ENCODE assay signal across 11 cellular contexts in genomic region chr4:20299515-20299914, GRCh38. TPM values are rescaled to one million over a fixed set of nuclear protein-coding genes. Genes with fewer than 3 reads are reported as not detected.
DNase-seq lines count a peak whose midpoint lies in the region; ATAC-seq and TF ChIP-seq lines count a peak whose summit lies in the region.
"Had no signal": no experiment of that assay in that cellular context is flagged by ENCODE, and none has a peak within 500 bp of the region (broad histone marks: within the 10 kb centered on the region; RNA-seq: fewer than 3 reads in every experiment).

No MANE protein-coding gene starts in this region.

- no peak overlapping the region for H3K18ac ChIP-seq in mesendoderm (ENCODE audit: low read length)

- no peak overlapping the region for H2BK120ac ChIP-seq in mesendoderm (ENCODE audit: low read depth, low read length)

- peak; percentile 27 for DNase-seq in DMS53 treated with DMSO at 0.1 percent for 48 hours (lab: John Stamatoyannopoulos, UW; ENCODE audit: unreplicated experiment)
- peak; percentile 15 for DNase-seq in MM.1S
- DNase-seq in cardiac fibroblast (ENCODE audit: low read depth in 2 of 2): peak; percentile 71 to 84
- peak; percentile 38 for DNase-seq in mesendoderm
- no peak for DNase-seq in stimulated activated CD4-positive, alpha-beta T cell treated with anti-CD3 and anti-CD28 coated beads, Interleukin-4, amount 100 ng/mL, for 4 hours
- no peak for DNase-seq in glomerular visceral epithelial cell (ENCODE audit: extremely low spot score)
- DNase-seq in OCI-M2 (lab: John Stamatoyannopoulos, UW; ENCODE audit: unreplicated experiment): no peak
- DNase-seq: stimulated activated naive CD4-positive, alpha-beta T cell had no signal

- H3K79me1 ChIP-seq in mesendoderm (ENCODE audit: low read length): no peaks in the 10 kb centered on the region

- H3K4me1 ChIP-seq in MM.1S (ENCODE audit: low read length) (no peaks in the 10 kb centered on the region), mesendoderm (ENCODE audit: control insufficient read depth, low read depth, low read length) (no peaks in the 10 kb centered on the region)
- H3K4me1 ChIP-seq: parathyroid adenoma had no signal

- H2AFZ ChIP-seq in MM.1S (ENCODE audit: low read length): no peak overlapping the region
- H2AFZ ChIP-seq: parathyroid adenoma had no signal

- ATAC-seq in HG02840 (IDR thresholded peaks at IDR 0.05; ENCODE audit: low FRiP score, unreplicated experiment): no peak

- no peaks in the 10 kb centered on the region for H3K36me3 ChIP-seq in MM.1S (replicated peaks; ENCODE audit: insufficient read depth, low read length)
- no peaks in the 10 kb centered on the region for H3K36me3 ChIP-seq in mesendoderm (ENCODE audit: control insufficient read depth, insufficient read depth, low read length)

- no peak overlapping the region for H3K56ac ChIP-seq in mesendoderm (ENCODE audit: low read length)

- no peak overlapping the region for H4K8ac ChIP-seq in mesendoderm (ENCODE audit: low read depth, low read length)

- no peaks in the 10 kb centered on the region for H3F3A ChIP-seq in MM.1S (ENCODE audit: insufficient read depth, low read length)

- H3K4me3 ChIP-seq in MM.1S (ENCODE audit: low read length) (no peak overlapping the region), cardiac fibroblast (replicated peaks in 1 of 2; ENCODE audit: low read depth in 2 of 2, low read length in 2 of 2) (no peak overlapping the region), mesendoderm (ENCODE audit: low read length) (no peak overlapping the region)

- H3K4ac ChIP-seq in mesendoderm (ENCODE audit: low read depth, low read length): no peak overlapping the region

- no peaks in the 10 kb centered on the region for H3K27me3 ChIP-seq in MM.1S (replicated peaks; ENCODE audit: insufficient read depth, low read length)
- no peaks in the 10 kb centered on the region for H3K27me3 ChIP-seq in mesendoderm (ENCODE audit: insufficient read depth, low read length, poor library complexity)

- H3K9ac ChIP-seq in MM.1S (ENCODE audit: low read length) (no peak overlapping the region), mesendoderm (ENCODE audit: low read length) (no peak overlapping the region)
- H3K9ac ChIP-seq: parathyroid adenoma had no signal

- no peak overlapping the region for H3K23ac ChIP-seq in mesendoderm (ENCODE audit: low read length)

- H3K79me2 ChIP-seq in MM.1S (ENCODE audit: low read length): no peaks in the 10 kb centered on the region
- H3K79me2 ChIP-seq in mesendoderm (ENCODE audit: control insufficient read depth, insufficient read depth, low read length): no peaks in the 10 kb centered on the region
- H3K79me2 ChIP-seq: parathyroid adenoma had no signal

- no peak overlapping the region for H2BK5ac ChIP-seq in mesendoderm (ENCODE audit: low read length)

- no peak overlapping the region for H4K5ac ChIP-seq in mesendoderm (ENCODE audit: low read length)

- no peaks in the 10 kb centered on the region for H3K9me2 ChIP-seq in MM.1S (replicated peaks; ENCODE audit: insufficient read depth, low read length)

- WGBS in mesendoderm (ENCODE audit: extremely low coverage, insufficient coverage, low lambda C conversion rate): no CpG with 5 or more reads among the region's 3 CpGs

- H3K4me2 ChIP-seq in MM.1S (ENCODE audit: low read depth, low read length) (no peak overlapping the region), mesendoderm (ENCODE audit: low read length) (no peak overlapping the region)

- no peaks in the 10 kb centered on the region for H3K9me3 ChIP-seq in MM.1S (replicated peaks; ENCODE audit: insufficient read depth, low read length)

- no peak overlapping the region for H2AK5ac ChIP-seq in mesendoderm (ENCODE audit: low read length)

- no peak overlapping the region for H2BK15ac ChIP-seq in mesendoderm (replicated peaks; ENCODE audit: low read depth)

- H3K27ac ChIP-seq in MM.1S (ENCODE audit: low read length) (no peak overlapping the region), mesendoderm (ENCODE audit: low read depth, low read length) (no peak overlapping the region)
- H3K27ac ChIP-seq: epithelial cell of prostate, parathyroid adenoma had no signal

- H4K20me1 ChIP-seq in MM.1S (ENCODE audit: insufficient read depth, low read length): no peaks in the 10 kb centered on the region

- TF ChIP-seq CTCF in MM.1S (IDR thresholded peaks at IDR 0.05; ENCODE audit: low read length) (peak; percentile 32), cardiac fibroblast (IDR thresholded peaks at IDR 0.05; ENCODE audit: low read depth, low read length) (peak; percentile 57)

RNA-seq across cellular contexts. Expression of gene SLIT2, which starts 47.8 kb away (rescaled TPM):
- polyA plus RNA-seq in mesendoderm (2013, experiment 1 of 2): 23.4 TPM
- polyA plus RNA-seq in mesendoderm (2013, experiment 2 of 2): 23.2 TPM

Comparison
In these comparisons a context has a peak if more than half of its experiments do, and no peak if none do; other contexts are left out.
1. DNase-seq: peak in DMS53 treated with DMSO at 0.1 percent for 48 hours (single experiment), MM.1S (single experiment), cardiac fibroblast (2 of 2) and mesendoderm (single experiment); none in stimulated activated CD4-positive, alpha-beta T cell treated with anti-CD3 and anti-CD28 coated beads, Interleukin-4, amount 100 ng/mL, for 4 hours (0 of 2), glomerular visceral epithelial cell (single experiment) and OCI-M2 (single experiment).